Comparison of ENCODE assay signal across 1 cellular context in genomic region chr6:150495126-150495525, GRCh38.
TF ChIP-seq lines count a peak whose summit lies in the region.

No MANE protein-coding gene starts in this region.

TF ChIP-seq in HEK293, 187 proteins besides CTCF, POLR2A, EP300 and RAD21 (continued from another document):
- TF ChIP-seq ZSCAN4 (tag by site-specific recombination; IDR thresholded peaks at IDR 0.05): no peak
